In genomic region chr7:726084-726853, GRCh38 we compare ENCODE assay signal across 8 cellular contexts. TPM values are rescaled to one million over a fixed set of nuclear protein-coding genes. Genes with fewer than 3 reads are reported as not detected.
DNase-seq lines count a peak whose midpoint lies in the region; ATAC-seq and TF ChIP-seq lines count a peak whose summit lies in the region.

Gene DNAAF5, plus strand, starts transcription at chr7:726699. Its CDS starts 22 bp downstream, at chr7:726721.

- H3K4me3 ChIP-seq in GM23338 (peak within 1 kb of the TSS; percentile 69), RWPE2 (ENCODE audit: severe bottlenecking) (peak within 1 kb of the TSS; percentile 85), fibroblast of villous mesenchyme (ENCODE audit: low read depth, low read length) (peak within 1 kb of the TSS; percentile 62), neural progenitor cell (peak within 1 kb of the TSS; percentile 96), stomach smooth muscle (ENCODE audit: low read length in 2 of 2) (peak within 1 kb of the TSS; percentile 59 to 79)

- peaks cover 28% of the 10 kb centered on the region for H3K27me3 Mint-ChIP-seq in GM23338 (ENCODE audit: insufficient read depth, low read depth, poor library complexity)
- peaks cover 5% of the 10 kb centered on the region for H3K27me3 Mint-ChIP-seq in neural progenitor cell (ENCODE audit: insufficient read depth, low read depth)

- H3K9me3 ChIP-seq in RWPE2 (ENCODE audit: severe bottlenecking): peaks cover 5% of the 10 kb centered on the region
- no peaks in the 10 kb centered on the region for H3K9me3 ChIP-seq in neural progenitor cell (ENCODE audit: low read depth)
- H3K9me3 ChIP-seq in stomach smooth muscle (ENCODE audit: control insufficient read depth in 2 of 2, low read length in 2 of 2): no peaks in the 10 kb centered on the region

- H3K4me1 Mint-ChIP-seq in GM23338: peaks cover 15% of the 10 kb centered on the region
- H3K4me1 Mint-ChIP-seq in neural progenitor cell: peaks cover 19% of the 10 kb centered on the region

- DNase-seq in EL (peak; percentile 82), GM23338 (ENCODE audit: low spot score) (peak; percentile 93), Kasumi-1 (lab: John Stamatoyannopoulos, UW) (peak; percentile 53 to 55), RWPE2 (ENCODE audit: low spot score) (peak; percentile 82), fibroblast of villous mesenchyme (ENCODE audit: low read depth) (peak; percentile 80), neural progenitor cell (ENCODE audit: low spot score) (peak; percentile 93)
- DNase-seq in activated effector memory CD4-positive, alpha-beta T cell treated with Interleukin-2 at 50 U/mL for 16 hours: peak; percentile 83

- H3K9me2 ChIP-seq in GM23338 (ENCODE audit: insufficient read depth): peaks cover 7% of the 10 kb centered on the region; the same call in 1 of the 2 replicates

- H3K9me3 Mint-ChIP-seq in GM23338: peaks cover 49% of the 10 kb centered on the region
- H3K9me3 Mint-ChIP-seq in neural progenitor cell: peaks cover 30% of the 10 kb centered on the region

- H3K4me2 ChIP-seq in GM23338 (peak within 1 kb of the TSS; percentile 89), neural progenitor cell (peak within 1 kb of the TSS; percentile 76)

- H2AFZ ChIP-seq in GM23338 (no peak within 1 kb of the TSS), neural progenitor cell (replicated peaks) (peak within 1 kb of the TSS; percentile 90)

- H3K27ac Mint-ChIP-seq in GM23338 (peak within 1 kb of the TSS; percentile 89), neural progenitor cell (no peak within 1 kb of the TSS)

- peaks cover 67% of the 10 kb centered on the region for H3K36me3 Mint-ChIP-seq in GM23338 (ENCODE audit: low read depth)
- H3K36me3 Mint-ChIP-seq in neural progenitor cell: peaks cover 38% of the 10 kb centered on the region

- H3K27me3 ChIP-seq in GM23338 (ENCODE audit: insufficient read depth) (no peaks in the 10 kb centered on the region), RWPE2 (ENCODE audit: insufficient read depth, poor library complexity, severe bottlenecking) (no peaks in the 10 kb centered on the region), neural progenitor cell (no peaks in the 10 kb centered on the region), stomach smooth muscle (ENCODE audit: control insufficient read depth in 1 of 2, insufficient read depth in 2 of 2, low read length in 2 of 2) (no peaks in the 10 kb centered on the region)

- H3K4me3 Mint-ChIP-seq in GM23338 (peak within 1 kb of the TSS; percentile 89), neural progenitor cell (peak within 1 kb of the TSS; percentile 90)

- TF ChIP-seq CTCF in GM23338 (conservative IDR thresholded peaks at IDR 0.05; ENCODE audit: low read depth in 2 of 2) (no peak), RWPE2 (IDR thresholded peaks at IDR 0.05; ENCODE audit: poor library complexity, severe bottlenecking) (no peak), fibroblast of villous mesenchyme (IDR thresholded peaks at IDR 0.05; ENCODE audit: insufficient read depth, low read depth, low read length) (no peak), neural progenitor cell (IDR thresholded peaks at IDR 0.05) (no peak)

- H3K79me2 ChIP-seq in GM23338 (replicated peaks; ENCODE audit: insufficient read depth) (peaks cover 84% of the 10 kb centered on the region), neural progenitor cell (ENCODE audit: low read depth) (peaks cover 31% of the 10 kb centered on the region)

- ATAC-seq in GM23338 (peak; percentile 73), RWPE2 (ENCODE audit: low read depth) (peak; percentile 71)

- no peaks in the 10 kb centered on the region for H3F3A ChIP-seq in GM23338 (replicated peaks; ENCODE audit: low read depth)
- H3F3A ChIP-seq in neural progenitor cell (ENCODE audit: low read depth): no peaks in the 10 kb centered on the region

- H3K36me3 ChIP-seq in GM23338 (ENCODE audit: insufficient read depth) (peaks cover 17% of the 10 kb centered on the region; the same call in 1 of the 2 replicates), RWPE2 (ENCODE audit: low read depth) (peaks cover 45% of the 10 kb centered on the region), neural progenitor cell (no peaks in the 10 kb centered on the region), stomach smooth muscle (ENCODE audit: control insufficient read depth in 2 of 2, insufficient read depth in 2 of 2, low read length in 2 of 2) (peaks cover 9% of the 10 kb centered on the region in 2 donors)

- no peak within 1 kb of the TSS for H3K27ac ChIP-seq in GM23338 (ENCODE audit: low read depth)
- H3K27ac ChIP-seq in RWPE2 (ENCODE audit: poor library complexity, severe bottlenecking): peak within 1 kb of the TSS; percentile 66
- no peak within 1 kb of the TSS for H3K27ac ChIP-seq in neural progenitor cell
- peak within 1 kb of the TSS; percentile 60 for H3K27ac ChIP-seq in stomach smooth muscle (ENCODE audit: low read length)

- H3K9ac ChIP-seq in neural progenitor cell (peak within 1 kb of the TSS; percentile 37), stomach smooth muscle (ENCODE audit: low read length in 2 of 2) (peak within 1 kb of the TSS; percentile 66 to 71)

- H3K4me1 ChIP-seq in GM23338 (ENCODE audit: insufficient read depth) (peaks cover 7% of the 10 kb centered on the region; the same call in 1 of the 2 replicates), RWPE2 (ENCODE audit: insufficient read depth, poor library complexity, severe bottlenecking) (peaks cover 9% of the 10 kb centered on the region), neural progenitor cell (no peaks in the 10 kb centered on the region), stomach smooth muscle (ENCODE audit: control insufficient read depth, insufficient read depth, low read length) (peaks cover 19% of the 10 kb centered on the region)

- H4K20me1 ChIP-seq in GM23338 (replicated peaks; ENCODE audit: insufficient read depth): peaks cover under 1% of the 10 kb centered on the region; the same call in 1 of the 2 replicates
- H4K20me1 ChIP-seq in neural progenitor cell (ENCODE audit: low read depth): peaks cover 13% of the 10 kb centered on the region

TF ChIP-seq in GM23338, 12 proteins besides CTCF, POLR2A, EP300 and RAD21:
- TF ChIP-seq ZNF114 (CRISPR knock-in tag; IDR thresholded peaks at IDR 0.05): no peak
- peak; percentile 48; the same call in 1 of the 2 replicates for TF ChIP-seq POLR2AphosphoS5 (IDR thresholded peaks at IDR 0.05; ENCODE audit: low read depth)
- TF ChIP-seq CREB1 (CRISPR knock-in tag; IDR thresholded peaks at IDR 0.05; ENCODE audit: low read depth): peak; percentile 36; the same call in 1 of the 2 replicates
- no peak for TF ChIP-seq STAT1 (IDR thresholded peaks at IDR 0.05; ENCODE audit: unreplicated experiment)
- TF ChIP-seq, protein P1, sequence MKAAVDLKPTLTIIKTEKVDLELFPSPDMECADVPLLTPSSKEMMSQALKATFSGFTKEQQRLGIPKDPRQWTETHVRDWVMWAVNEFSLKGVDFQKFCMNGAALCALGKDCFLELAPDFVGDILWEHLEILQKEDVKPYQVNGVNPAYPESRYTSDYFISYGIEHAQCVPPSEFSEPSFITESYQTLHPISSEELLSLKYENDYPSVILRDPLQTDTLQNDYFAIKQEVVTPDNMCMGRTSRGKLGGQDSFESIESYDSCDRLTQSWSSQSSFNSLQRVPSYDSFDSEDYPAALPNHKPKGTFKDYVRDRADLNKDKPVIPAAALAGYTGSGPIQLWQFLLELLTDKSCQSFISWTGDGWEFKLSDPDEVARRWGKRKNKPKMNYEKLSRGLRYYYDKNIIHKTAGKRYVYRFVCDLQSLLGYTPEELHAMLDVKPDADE (IDR thresholded peaks at IDR 0.05): peak; percentile 69
- TF ChIP-seq ZNF331 (CRISPR knock-in tag; IDR thresholded peaks at IDR 0.05; ENCODE audit: low read depth): peak; percentile 51; the same call in 1 of the 2 replicates
- no peak for TF ChIP-seq REST (IDR thresholded peaks at IDR 0.05; ENCODE audit: unreplicated experiment)
TF ChIP-seq in GM23338: peak in this region for 4.

RNA-seq across cellular contexts. Expression of gene DNAAF5, which starts in this region (rescaled TPM):
- total RNA-seq in GM23338 (2014; rRNA removed; shearing (Covaris generic)): 74.0 and 86.7 TPM in 2 replicates
- 20.4 and 20.9 TPM in 2 replicates for polyA plus RNA-seq in GM23338 (2016; fragmentation: Nextera tagmentation; extraction: Ambion mirVana)
- 30.0 and 32.8 TPM in 2 replicates for total RNA-seq in fibroblast of villous mesenchyme
- total RNA-seq in neural progenitor cell (ENCODE audit: low replicate concordance): 23.5 and 45.2 TPM in 2 replicates

Comparison
In these comparisons a context has a peak if more than half of its experiments do, and no peak if none do; other contexts are left out.
1. H3K27ac ChIP-seq: peak in RWPE2 (single experiment) and stomach smooth muscle (single experiment); none in GM23338 (single experiment) and neural progenitor cell (single experiment).
2. Peak in every context shown above with its lines, with median percentiles within 50 percentile points of each other: DNase-seq and H3K4me3 ChIP-seq.